ENCODE assay signal across 8 cellular contexts in the genomic region with DNA sequence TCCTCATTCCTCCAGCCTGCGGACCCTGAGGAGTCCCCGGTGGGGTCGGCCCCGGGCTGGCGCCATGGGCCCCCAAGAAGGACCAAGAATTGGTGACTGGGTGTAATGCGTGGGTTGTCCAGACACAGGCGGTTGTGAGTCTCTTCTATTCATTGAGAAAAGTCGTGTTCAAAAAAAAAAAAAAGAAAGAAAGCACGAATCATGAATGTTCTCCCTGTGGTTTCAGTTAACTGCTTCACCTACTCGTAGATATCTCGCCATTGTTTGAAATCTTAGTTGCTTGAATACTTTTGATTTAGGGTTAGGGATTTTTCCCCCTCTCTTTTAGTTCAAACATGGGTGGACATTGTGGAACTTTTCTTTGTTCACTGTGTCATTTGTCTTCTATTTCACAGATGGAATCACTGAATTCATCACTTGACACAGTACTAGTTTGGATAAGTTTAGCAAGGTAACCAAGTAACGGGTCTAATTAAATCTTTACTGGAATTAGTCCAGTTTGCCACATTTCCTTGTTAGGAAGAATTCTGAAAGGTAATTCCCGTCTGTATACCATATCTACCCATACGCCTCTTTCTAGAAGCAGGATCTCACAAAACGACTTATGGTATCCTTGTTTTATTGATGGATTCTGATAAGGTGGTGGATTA. TPM values are rescaled to one million over a fixed set of nuclear protein-coding genes. Genes with fewer than 3 reads are reported as not detected.
A peak's percentile ranks its signal among the peaks of the same experiment; 100 is the strongest.
DNase-seq lines count a peak whose midpoint lies in the region; ATAC-seq and TF ChIP-seq lines count a peak whose summit lies in the region.

No MANE protein-coding gene starts in this region.

- peak overlapping the region; percentile 89 for H3K27ac ChIP-seq in skeletal muscle tissue (ENCODE audit: low read depth, low read length)

- H3K9me3 ChIP-seq in skeletal muscle tissue (ENCODE audit: control insufficient read depth in 3 of 3, low read length in 3 of 3), result no peaks in the 10 kb centered on the region

- ATAC-seq in GM21423 (IDR thresholded peaks at IDR 0.05; ENCODE audit: unreplicated experiment) (peak; percentile 24), HG03575 (IDR thresholded peaks at IDR 0.05; ENCODE audit: extremely low read depth, insufficient number of reproducible peaks, low FRiP score, unreplicated experiment) (peak; percentile 13), left ventricle myocardium superior (peak; percentile 34)

- peak overlapping the region; percentile 84 to 91 (median 90) for H3K9ac ChIP-seq in skeletal muscle tissue (ENCODE audit: low read depth in 1 of 3, low read length in 3 of 3)

- H3K27me3 ChIP-seq in skeletal muscle tissue (ENCODE audit: control insufficient read depth in 3 of 3, insufficient read depth in 3 of 3, low read length in 3 of 3), result no peaks in the 10 kb centered on the region

- no peaks in the 10 kb centered on the region for H3K36me3 ChIP-seq in skeletal muscle tissue (ENCODE audit: control insufficient read depth in 3 of 3, insufficient read depth in 3 of 3, low read length in 3 of 3)

- intact Hi-C loops in left ventricle myocardium superior (cut with micrococcal nuclease), result no loop called here

- H3K4me1 ChIP-seq in skeletal muscle tissue (ENCODE audit: control insufficient read depth in 3 of 3, insufficient read depth in 3 of 3, low read length in 3 of 3), result peaks cover 12 to 19% (median 15%) of the 10 kb centered on the region in 3 donors

- DNase-seq in GM12864 (ENCODE audit: low read depth) (no peak), activated gamma-delta T cell (lab: John Stamatoyannopoulos, UW) (peak; percentile 29), left ventricle myocardium superior (no peak), inferior parietal cortex (ENCODE audit: extremely low spot score) (no peak), OCI-M2 (lab: John Stamatoyannopoulos, UW; ENCODE audit: unreplicated experiment) (no peak)

- peak; percentile 11 for TF ChIP-seq CTCF in GM12864 (IDR thresholded peaks at IDR 0.05; ENCODE audit: low read depth, low read length, missing control alignments)

- H3K4me3 ChIP-seq in GM12864 (ENCODE audit: low read depth, low read length) (peak overlapping the region; percentile 88), skeletal muscle tissue (ENCODE audit: low read length in 3 of 3) (peak overlapping the region; percentile 88 to 93 (median 91))

RNA-seq across cellular contexts. Expression of gene STARD3NL, which starts 0.8 kb away (rescaled TPM):
- total RNA-seq in left ventricle myocardium superior, result 22.5 TPM
- 28.2 TPM for total RNA-seq in skeletal muscle tissue
